Comparison of ENCODE assay signal across 26 cellular contexts in the genomic region with DNA sequence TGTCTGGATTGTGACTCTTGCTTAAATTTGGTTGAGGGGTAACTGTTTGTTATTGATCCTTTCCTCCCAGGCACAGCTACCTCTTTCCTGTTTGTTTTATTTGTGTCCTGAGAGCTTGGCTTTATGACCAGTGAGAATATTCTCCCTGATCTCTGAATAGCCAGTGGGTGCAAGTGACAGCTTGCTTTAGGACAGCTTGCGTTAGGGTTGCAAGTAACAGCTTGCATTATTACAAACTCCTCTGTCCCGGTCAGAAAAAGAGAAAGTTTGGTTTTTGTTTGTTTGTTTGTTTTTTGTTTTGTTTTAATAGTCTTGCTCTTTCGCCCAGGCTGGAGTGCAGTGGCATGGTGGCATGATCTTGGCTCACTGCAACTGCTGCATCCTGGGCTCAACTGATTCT.
"Had no signal": no experiment of that assay in that cellular context is flagged by ENCODE, and none has a peak within 500 bp of the region (broad histone marks: within the 10 kb centered on the region; RNA-seq: fewer than 3 reads in every experiment).

No MANE protein-coding gene starts in this region.

- H3K36me3 ChIP-seq: colonic mucosa, ovary had no signal

- H3K36me3 Mint-ChIP-seq: natural killer cell treated with Interleukin-12 subunit alpha and Interleukin-12 subunit beta and Interleukin-15 and Interleukin-18, amount 100 ng/mL, for 72 hours; stimulated activated memory B cell treated with anti-CD40 and anti-IgM and Interleukin-4, amounts not matched to agents 10 μg/mL and 1 μg/mL and 100 μg/mL, for 72 hours had no signal

- H3K27me3 Mint-ChIP-seq: central memory CD8-positive, alpha-beta T cell; dendritic cell treated with granulocyte-macrophage colony-stimulating factor and Interleukin-4, amounts not matched to agents 40 ng/mL and 50 ng/mL, for 4 days; memory B cell; natural killer cell treated with Interleukin-12 subunit alpha and Interleukin-12 subunit beta and Interleukin-15 and Interleukin-18, amount 100 ng/mL, for 72 hours; stimulated activated memory B cell treated with anti-CD40 and anti-IgM and Interleukin-4, amounts not matched to agents 10 μg/mL and 1 μg/mL and 100 μg/mL, for 72 hours had no signal

- H3K4me1 ChIP-seq: colonic mucosa had no signal

- H3K4me3 Mint-ChIP-seq: central memory CD8-positive, alpha-beta T cell; dendritic cell treated with granulocyte-macrophage colony-stimulating factor and Interleukin-4, amounts not matched to agents 40 ng/mL and 50 ng/mL, for 4 days; endodermal cell; memory B cell; natural killer cell treated with Interleukin-12 subunit alpha and Interleukin-12 subunit beta and Interleukin-15 and Interleukin-18, amount 100 ng/mL, for 72 hours; stimulated activated memory B cell treated with anti-CD40 and anti-IgM and Interleukin-4, amounts not matched to agents 10 μg/mL and 1 μg/mL and 100 μg/mL, for 72 hours had no signal

- H3K9me3 Mint-ChIP-seq: central memory CD8-positive, alpha-beta T cell; dendritic cell treated with granulocyte-macrophage colony-stimulating factor and Interleukin-4, amounts not matched to agents 40 ng/mL and 50 ng/mL, for 4 days; endodermal cell; memory B cell; natural killer cell treated with Interleukin-12 subunit alpha and Interleukin-12 subunit beta and Interleukin-15 and Interleukin-18, amount 100 ng/mL, for 72 hours; stimulated activated memory B cell treated with anti-CD40 and anti-IgM and Interleukin-4, amounts not matched to agents 10 μg/mL and 1 μg/mL and 100 μg/mL, for 72 hours had no signal

- H3K9me3 ChIP-seq: colonic mucosa, esophagus squamous epithelium, lower lobe of right lung, ovary, psoas muscle, spleen, suprapubic skin had no signal

- DNase-seq: colonic mucosa; effector CD8-positive, alpha-beta T cell; endodermal cell; erythroblast; esophagus squamous epithelium; foreskin melanocyte; hypothalamus; left ventricle myocardium superior; lower lobe of right lung; nucleus accumbens; ovary; psoas muscle; right cardiac atrium; spleen; stimulated activated CD4-positive, alpha-beta T cell treated with anti-CD3 and anti-CD28 coated beads, Interleukin-4, amount 100 ng/mL, for 4 hours; stimulated activated naive CD8-positive, alpha-beta T cell treated with anti-CD3 and anti-CD28 coated beads, Interleukin-15, Interleukin-2, amounts not matched to agents 100 U/mL and 50 U/mL, for 24 hours; trophoblast cell had no signal

- H3K27ac Mint-ChIP-seq: dendritic cell treated with granulocyte-macrophage colony-stimulating factor and Interleukin-4, amounts not matched to agents 40 ng/mL and 50 ng/mL, for 4 days; endodermal cell; memory B cell; natural killer cell treated with Interleukin-12 subunit alpha and Interleukin-12 subunit beta and Interleukin-15 and Interleukin-18, amount 100 ng/mL, for 72 hours; stimulated activated memory B cell treated with anti-CD40 and anti-IgM and Interleukin-4, amounts not matched to agents 10 μg/mL and 1 μg/mL and 100 μg/mL, for 72 hours had no signal

- H3K4me3 ChIP-seq: colonic mucosa, esophagus squamous epithelium, lower lobe of right lung, ovary, psoas muscle, skin epidermis, spleen, suprapubic skin had no signal

- FAIRE-seq: endothelial cell of umbilical vein, keratinocyte had no signal

- H3K27ac ChIP-seq: colonic mucosa, esophagus squamous epithelium, lower lobe of right lung, ovary, psoas muscle, skin epidermis, spleen, suprapubic skin had no signal

- H3K27me3 ChIP-seq: colonic mucosa, esophagus squamous epithelium, ovary, spleen, suprapubic skin had no signal

- ATAC-seq: left ventricle myocardium superior; lower lobe of right lung; natural killer cell treated with Interleukin-12 subunit alpha and Interleukin-12 subunit beta and Interleukin-15 and Interleukin-18, amount 100 ng/mL, for 72 hours; psoas muscle; right cardiac atrium; stimulated activated memory B cell treated with anti-CD40 and anti-IgM and Interleukin-4, amounts not matched to agents 10 μg/mL and 1 μg/mL and 100 μg/mL, for 72 hours; stimulated activated naive CD8-positive, alpha-beta T cell treated with anti-CD3 and anti-CD28 coated beads, Interleukin-15, Interleukin-2, amounts not matched to agents 100 U/mL and 50 U/mL, for 24 hours had no signal
